17 cellular contexts compared by ENCODE assay signal in genomic region chr17:9427460-9428315, GRCh38.
DNase-seq lines count a peak whose midpoint lies in the region; ATAC-seq and TF ChIP-seq lines count a peak whose summit lies in the region.
"Had no signal": no experiment of that assay in that cellular context is flagged by ENCODE, and none has a peak within 500 bp of the region (broad histone marks: within the 10 kb centered on the region; RNA-seq: fewer than 3 reads in every experiment).

No MANE protein-coding gene starts in this region.

- peaks cover 22% of the 10 kb centered on the region for H3K4me1 Mint-ChIP-seq in chondrocyte (ENCODE audit: low read depth)

- peak overlapping the region in 2 of 3 donors; percentile 35 to 45 for H3K4me3 ChIP-seq in skeletal muscle tissue (ENCODE audit: low read length in 3 of 3)
- H3K4me3 ChIP-seq in PC-9 = no peak overlapping the region
- H3K4me3 ChIP-seq: smooth muscle cell, transverse colon had no signal

- H3K4me3 Mint-ChIP-seq in chondrocyte (ENCODE audit: unreplicated experiment) = peak overlapping the region; percentile 27
- H3K4me3 Mint-ChIP-seq: activated CD8-positive, alpha-beta T cell treated with anti-CD3 and anti-CD28 coated beads for 36 hours; activated T-cell treated with anti-CD3 and anti-CD28 coated beads, Interleukin-2, amount 50 U/mL, for 72 hours; stimulated activated naive B cell treated with anti-CD40 and anti-IgM and Interleukin-4, amounts not matched to agents 10 μg/mL and 1 μg/mL and 100 μg/mL, for 72 hours had no signal

- peak; percentile 35 to 66 for DNase-seq in NCI-H2081 (lab: John Stamatoyannopoulos, UW)
- DNase-seq in NCI-H2081 treated with DMSO at 0.1 percent for 48 hours (lab: John Stamatoyannopoulos, UW) = no peak
- no peak for DNase-seq in chondrocyte (ENCODE audit: low spot score)
- DNase-seq in left ventricle myocardium superior = peak; percentile 62
- no peak for DNase-seq in PC-9
- DNase-seq in DMS153 (lab: John Stamatoyannopoulos, UW) = no peak
- DNase-seq: 8988T; activated CD8-positive, alpha-beta T cell treated with anti-CD3 and anti-CD28 coated beads for 36 hours; activated T-cell treated with anti-CD3 and anti-CD28 coated beads, Interleukin-2, amount 50 U/mL, for 72 hours; cerebellar nuclear complex; NCI-H82; stimulated activated naive B cell treated with anti-CD40 and anti-IgM and Interleukin-4, amounts not matched to agents 10 μg/mL and 1 μg/mL and 100 μg/mL, for 72 hours; transverse colon had no signal

- ATAC-seq in left ventricle myocardium superior = peak; percentile 96
- ATAC-seq in HG03280 (IDR thresholded peaks at IDR 0.05; ENCODE audit: unreplicated experiment) = no peak
- ATAC-seq: activated CD8-positive, alpha-beta T cell treated with anti-CD3 and anti-CD28 coated beads for 36 hours; activated T-cell treated with anti-CD3 and anti-CD28 coated beads, Interleukin-2, amount 50 U/mL, for 72 hours; stimulated activated naive B cell treated with anti-CD40 and anti-IgM and Interleukin-4, amounts not matched to agents 10 μg/mL and 1 μg/mL and 100 μg/mL, for 72 hours had no signal

- POLR2A ChIA-PET in PC-9 (lab: Charles Lee; ENCODE audit: unreplicated experiment) = no interaction called here

- BruUV-seq in PC-9 (replicated peaks; lab: Mats Ljungman, UMichigan) = no TSS peak

- H3F3A ChIP-seq in PC-9 (ENCODE audit: insufficient read depth, low read depth) = no peaks in the 10 kb centered on the region

- H2AFZ ChIP-seq in PC-9 = no peak overlapping the region

- intact Hi-C loops in left ventricle myocardium superior (cut with micrococcal nuclease) = no loop called here
- intact Hi-C loops in PC-9 (cut with micrococcal nuclease; ENCODE audit: unreplicated experiment) = no loop called here

- no peaks in the 10 kb centered on the region for H3K36me3 ChIP-seq in skeletal muscle tissue (ENCODE audit: control insufficient read depth in 3 of 3, insufficient read depth in 3 of 3, low read length in 3 of 3)
- H3K36me3 ChIP-seq in PC-9 (ENCODE audit: low read depth) = no peaks in the 10 kb centered on the region
- H3K36me3 ChIP-seq: transverse colon had no signal

- H3K9me3 ChIP-seq in skeletal muscle tissue (ENCODE audit: control insufficient read depth in 3 of 3, low read length in 3 of 3) = no peaks in the 10 kb centered on the region
- H3K9me3 ChIP-seq in PC-9 (ENCODE audit: insufficient read depth, low read depth) = no peaks in the 10 kb centered on the region
- H3K9me3 ChIP-seq: transverse colon had no signal

- H3K27ac Mint-ChIP-seq in chondrocyte (ENCODE audit: unreplicated experiment) = peak overlapping the region; percentile 72
- H3K27ac Mint-ChIP-seq: activated CD8-positive, alpha-beta T cell treated with anti-CD3 and anti-CD28 coated beads for 36 hours; activated T-cell treated with anti-CD3 and anti-CD28 coated beads, Interleukin-2, amount 50 U/mL, for 72 hours; stimulated activated naive B cell treated with anti-CD40 and anti-IgM and Interleukin-4, amounts not matched to agents 10 μg/mL and 1 μg/mL and 100 μg/mL, for 72 hours had no signal

- H4K20me1 ChIP-seq in PC-9 (ENCODE audit: insufficient read depth) = no peaks in the 10 kb centered on the region

- H3K27ac ChIP-seq in skeletal muscle tissue (ENCODE audit: low read depth, low read length) = peak overlapping the region; percentile 68
- no peak overlapping the region for H3K27ac ChIP-seq in PC-9
- H3K27ac ChIP-seq: transverse colon, VCaP had no signal

- H3K27me3 ChIP-seq in skeletal muscle tissue (ENCODE audit: control insufficient read depth in 3 of 3, insufficient read depth in 3 of 3, low read length in 3 of 3) = no peaks in the 10 kb centered on the region
- H3K27me3 ChIP-seq in PC-9 (ENCODE audit: insufficient read depth, low read depth) = no peaks in the 10 kb centered on the region
- H3K27me3 ChIP-seq: transverse colon had no signal

- no peaks in the 10 kb centered on the region for H3K36me3 Mint-ChIP-seq in chondrocyte (ENCODE audit: low read depth)

- no peaks in the 10 kb centered on the region for H3K79me2 ChIP-seq in PC-9 (ENCODE audit: low read depth)

- H3K9ac ChIP-seq in skeletal muscle tissue (ENCODE audit: low read depth in 1 of 3, low read length in 3 of 3) = peak overlapping the region in 2 of 3 donors; percentile 60 to 76

- no peaks in the 10 kb centered on the region for H3K27me3 Mint-ChIP-seq in chondrocyte (ENCODE audit: low read depth)
- H3K27me3 Mint-ChIP-seq: activated CD8-positive, alpha-beta T cell treated with anti-CD3 and anti-CD28 coated beads for 36 hours; stimulated activated naive B cell treated with anti-CD40 and anti-IgM and Interleukin-4, amounts not matched to agents 10 μg/mL and 1 μg/mL and 100 μg/mL, for 72 hours had no signal

- TF ChIP-seq CTCF in chondrocyte (IDR thresholded peaks at IDR 0.05) = no peak
- TF ChIP-seq CTCF in PC-9 (conservative IDR thresholded peaks at IDR 0.05) = no peak

- CTCF ChIA-PET in PC-9 (lab: Charles Lee) = no interaction called here

- H3K4me2 ChIP-seq in PC-9 = no peak overlapping the region
- H3K4me2 ChIP-seq: smooth muscle cell had no signal

- peaks cover 9 to 17% (median 16%) of the 10 kb centered on the region in 3 donors for H3K4me1 ChIP-seq in skeletal muscle tissue (ENCODE audit: control insufficient read depth in 3 of 3, insufficient read depth in 3 of 3, low read length in 3 of 3)
- H3K4me1 ChIP-seq in PC-9 (replicated peaks; ENCODE audit: insufficient read depth) = no peaks in the 10 kb centered on the region

- no peaks in the 10 kb centered on the region for H3K9me2 ChIP-seq in PC-9 (ENCODE audit: insufficient read depth)

- no peaks in the 10 kb centered on the region for H3K9me3 Mint-ChIP-seq in chondrocyte (ENCODE audit: low read depth)
- H3K9me3 Mint-ChIP-seq: activated CD8-positive, alpha-beta T cell treated with anti-CD3 and anti-CD28 coated beads for 36 hours; activated T-cell treated with anti-CD3 and anti-CD28 coated beads, Interleukin-2, amount 50 U/mL, for 72 hours; stimulated activated naive B cell treated with anti-CD40 and anti-IgM and Interleukin-4, amounts not matched to agents 10 μg/mL and 1 μg/mL and 100 μg/mL, for 72 hours had no signal

Comparison
In these comparisons a context has a peak if more than half of its experiments do, and no peak if none do; other contexts are left out.
1. DNase-seq: peak in NCI-H2081 (2 of 2) and left ventricle myocardium superior (single experiment); none in NCI-H2081 treated with DMSO at 0.1 percent for 48 hours (single experiment), chondrocyte (single experiment), PC-9 (0 of 2) and DMS153 (single experiment).